In the genomic region with DNA sequence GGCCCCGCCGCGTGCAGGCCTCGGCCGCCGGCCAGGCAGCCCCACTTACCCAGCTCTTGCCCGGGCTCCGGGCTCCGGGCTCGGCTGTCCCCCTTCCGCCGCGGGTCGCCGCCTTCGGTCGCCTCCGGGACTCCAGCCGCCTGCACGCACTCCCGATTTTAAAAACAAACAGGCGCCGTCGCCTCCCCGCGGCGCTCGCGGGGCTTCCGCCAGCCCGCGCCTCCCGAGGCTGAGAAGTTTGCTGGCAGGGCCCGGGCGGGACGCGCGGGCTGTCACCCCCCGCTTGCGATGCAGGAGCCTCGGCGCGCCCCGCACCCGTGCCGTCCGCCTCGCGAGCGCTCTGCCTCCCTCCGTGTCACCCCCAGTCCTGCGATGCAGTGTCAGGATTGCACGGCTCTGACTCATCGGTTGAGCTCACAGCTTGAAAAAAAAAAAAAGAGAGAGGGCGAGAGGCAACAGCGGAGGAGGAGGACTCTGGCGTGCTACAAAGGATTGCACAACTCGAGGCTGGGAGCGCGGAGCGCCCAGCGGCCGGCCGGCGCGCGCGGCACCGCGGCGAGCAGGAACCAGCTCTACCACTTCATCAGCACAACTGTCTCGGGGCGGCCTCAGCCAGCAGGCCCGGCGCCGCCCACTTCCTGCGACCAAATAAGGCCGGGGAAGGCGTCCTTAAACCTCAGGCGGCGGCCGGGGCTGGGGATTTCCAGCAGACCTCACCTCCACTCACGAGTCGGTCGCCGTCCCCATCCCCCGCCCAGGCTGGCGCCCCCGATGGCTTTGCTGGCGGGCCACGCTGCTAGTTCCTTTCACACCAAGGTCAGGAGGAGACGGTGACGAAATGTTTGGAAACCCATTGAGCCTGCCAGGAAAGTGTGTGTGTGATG, we compare ENCODE assay signal across 1 cellular context.
TF ChIP-seq lines count a peak whose summit lies in the region.

No MANE protein-coding gene starts in this region.

TF ChIP-seq in HepG2, 621 proteins besides CTCF, POLR2A, EP300 and RAD21 (continued from another document and continues in another):
- TF ChIP-seq, protein P1, sequence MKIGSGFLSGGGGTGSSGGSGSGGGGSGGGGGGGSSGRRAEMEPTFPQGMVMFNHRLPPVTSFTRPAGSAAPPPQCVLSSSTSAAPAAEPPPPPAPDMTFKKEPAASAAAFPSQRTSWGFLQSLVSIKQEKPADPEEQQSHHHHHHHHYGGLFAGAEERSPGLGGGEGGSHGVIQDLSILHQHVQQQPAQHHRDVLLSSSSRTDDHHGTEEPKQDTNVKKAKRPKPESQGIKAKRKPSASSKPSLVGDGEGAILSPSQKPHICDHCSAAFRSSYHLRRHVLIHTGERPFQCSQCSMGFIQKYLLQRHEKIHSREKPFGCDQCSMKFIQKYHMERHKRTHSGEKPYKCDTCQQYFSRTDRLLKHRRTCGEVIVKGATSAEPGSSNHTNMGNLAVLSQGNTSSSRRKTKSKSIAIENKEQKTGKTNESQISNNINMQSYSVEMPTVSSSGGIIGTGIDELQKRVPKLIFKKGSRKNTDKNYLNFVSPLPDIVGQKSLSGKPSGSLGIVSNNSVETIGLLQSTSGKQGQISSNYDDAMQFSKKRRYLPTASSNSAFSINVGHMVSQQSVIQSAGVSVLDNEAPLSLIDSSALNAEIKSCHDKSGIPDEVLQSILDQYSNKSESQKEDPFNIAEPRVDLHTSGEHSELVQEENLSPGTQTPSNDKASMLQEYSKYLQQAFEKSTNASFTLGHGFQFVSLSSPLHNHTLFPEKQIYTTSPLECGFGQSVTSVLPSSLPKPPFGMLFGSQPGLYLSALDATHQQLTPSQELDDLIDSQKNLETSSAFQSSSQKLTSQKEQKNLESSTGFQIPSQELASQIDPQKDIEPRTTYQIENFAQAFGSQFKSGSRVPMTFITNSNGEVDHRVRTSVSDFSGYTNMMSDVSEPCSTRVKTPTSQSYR (CRISPR knock-in tag; IDR thresholded peaks at IDR 0.05; ENCODE audit: borderline replicate concordance) = peak; percentile 85; the same call in 1 of the 2 replicates
- TF ChIP-seq ZNF274 (CRISPR knock-in tag; IDR thresholded peaks at IDR 0.05) = 0 out of 2 replicates have a peak, but pooled peaks have one; percentile 56
- no peak for TF ChIP-seq ZNF331 (CRISPR knock-in tag; IDR thresholded peaks at IDR 0.05)
- peak; percentile 84 for TF ChIP-seq ZNF709 (CRISPR knock-in tag; IDR thresholded peaks at IDR 0.05)
- TF ChIP-seq DMAP1 (CRISPR knock-in tag; IDR thresholded peaks at IDR 0.05) = peak; percentile 55; the same call in 1 of the 2 replicates
- no peak for TF ChIP-seq ZNF33A (CRISPR knock-in tag; IDR thresholded peaks at IDR 0.05; ENCODE audit: borderline replicate concordance)
- no peak for TF ChIP-seq MBD4 (IDR thresholded peaks at IDR 0.05; ENCODE audit: borderline replicate concordance, low read length)
- peak; percentile 11 for TF ChIP-seq RBM22 (optimal IDR thresholded peaks at IDR 0.05; ENCODE audit: low read length)
- TF ChIP-seq, protein P2, sequence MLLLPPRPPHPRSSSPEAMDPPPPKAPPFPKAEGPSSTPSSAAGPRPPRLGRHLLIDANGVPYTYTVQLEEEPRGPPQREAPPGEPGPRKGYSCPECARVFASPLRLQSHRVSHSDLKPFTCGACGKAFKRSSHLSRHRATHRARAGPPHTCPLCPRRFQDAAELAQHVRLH (CRISPR knock-in tag; IDR thresholded peaks at IDR 0.05; ENCODE audit: borderline replicate concordance, low read depth) = peak; percentile 90; the same call in 1 of the 2 replicates
- TF ChIP-seq ZNF292 (CRISPR knock-in tag; IDR thresholded peaks at IDR 0.05; ENCODE audit: borderline replicate concordance, low read depth) = peak; percentile 62; the same call in 1 of the 2 replicates
- TF ChIP-seq, protein P3, sequence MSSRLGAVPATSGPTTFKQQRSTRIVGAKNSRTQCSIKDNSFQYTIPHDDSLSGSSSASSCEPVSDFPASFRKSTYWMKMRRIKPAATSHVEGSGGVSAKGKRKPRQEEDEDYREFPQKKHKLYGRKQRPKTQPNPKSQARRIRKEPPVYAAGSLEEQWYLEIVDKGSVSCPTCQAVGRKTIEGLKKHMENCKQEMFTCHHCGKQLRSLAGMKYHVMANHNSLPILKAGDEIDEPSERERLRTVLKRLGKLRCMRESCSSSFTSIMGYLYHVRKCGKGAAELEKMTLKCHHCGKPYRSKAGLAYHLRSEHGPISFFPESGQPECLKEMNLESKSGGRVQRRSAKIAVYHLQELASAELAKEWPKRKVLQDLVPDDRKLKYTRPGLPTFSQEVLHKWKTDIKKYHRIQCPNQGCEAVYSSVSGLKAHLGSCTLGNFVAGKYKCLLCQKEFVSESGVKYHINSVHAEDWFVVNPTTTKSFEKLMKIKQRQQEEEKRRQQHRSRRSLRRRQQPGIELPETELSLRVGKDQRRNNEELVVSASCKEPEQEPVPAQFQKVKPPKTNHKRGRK (CRISPR knock-in tag; IDR thresholded peaks at IDR 0.05) = no peak
- TF ChIP-seq ZNF451 (CRISPR knock-in tag; IDR thresholded peaks at IDR 0.05) = peak; percentile 62; the same call in 1 of the 2 replicates
- TF ChIP-seq ZNF10 (CRISPR knock-in tag; IDR thresholded peaks at IDR 0.05; ENCODE audit: borderline replicate concordance, low read depth) = no peak
- TF ChIP-seq, protein P4, sequence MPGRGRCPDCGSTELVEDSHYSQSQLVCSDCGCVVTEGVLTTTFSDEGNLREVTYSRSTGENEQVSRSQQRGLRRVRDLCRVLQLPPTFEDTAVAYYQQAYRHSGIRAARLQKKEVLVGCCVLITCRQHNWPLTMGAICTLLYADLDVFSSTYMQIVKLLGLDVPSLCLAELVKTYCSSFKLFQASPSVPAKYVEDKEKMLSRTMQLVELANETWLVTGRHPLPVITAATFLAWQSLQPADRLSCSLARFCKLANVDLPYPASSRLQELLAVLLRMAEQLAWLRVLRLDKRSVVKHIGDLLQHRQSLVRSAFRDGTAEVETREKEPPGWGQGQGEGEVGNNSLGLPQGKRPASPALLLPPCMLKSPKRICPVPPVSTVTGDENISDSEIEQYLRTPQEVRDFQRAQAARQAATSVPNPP (CRISPR knock-in tag; IDR thresholded peaks at IDR 0.05) = no peak; the same call in 1 of the 2 replicates
- TF ChIP-seq KDM3A (CRISPR knock-in tag; IDR thresholded peaks at IDR 0.05; ENCODE audit: low read depth) = 0 out of 2 replicates have a peak, but pooled peaks have one; percentile 75
- peak; percentile 83; the same call in 1 of the 2 replicates for TF ChIP-seq KDM2A (CRISPR knock-in tag; IDR thresholded peaks at IDR 0.05; ENCODE audit: borderline replicate concordance, low read depth)
- TF ChIP-seq, protein P5, sequence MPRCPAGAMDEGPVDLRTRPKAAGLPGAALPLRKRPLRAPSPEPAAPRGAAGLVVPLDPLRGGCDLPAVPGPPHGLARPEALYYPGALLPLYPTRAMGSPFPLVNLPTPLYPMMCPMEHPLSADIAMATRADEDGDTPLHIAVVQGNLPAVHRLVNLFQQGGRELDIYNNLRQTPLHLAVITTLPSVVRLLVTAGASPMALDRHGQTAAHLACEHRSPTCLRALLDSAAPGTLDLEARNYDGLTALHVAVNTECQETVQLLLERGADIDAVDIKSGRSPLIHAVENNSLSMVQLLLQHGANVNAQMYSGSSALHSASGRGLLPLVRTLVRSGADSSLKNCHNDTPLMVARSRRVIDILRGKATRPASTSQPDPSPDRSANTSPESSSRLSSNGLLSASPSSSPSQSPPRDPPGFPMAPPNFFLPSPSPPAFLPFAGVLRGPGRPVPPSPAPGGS (CRISPR knock-in tag; IDR thresholded peaks at IDR 0.05) = peak; percentile 73; the same call in 1 of the 2 replicates
- TF ChIP-seq, protein P6, sequence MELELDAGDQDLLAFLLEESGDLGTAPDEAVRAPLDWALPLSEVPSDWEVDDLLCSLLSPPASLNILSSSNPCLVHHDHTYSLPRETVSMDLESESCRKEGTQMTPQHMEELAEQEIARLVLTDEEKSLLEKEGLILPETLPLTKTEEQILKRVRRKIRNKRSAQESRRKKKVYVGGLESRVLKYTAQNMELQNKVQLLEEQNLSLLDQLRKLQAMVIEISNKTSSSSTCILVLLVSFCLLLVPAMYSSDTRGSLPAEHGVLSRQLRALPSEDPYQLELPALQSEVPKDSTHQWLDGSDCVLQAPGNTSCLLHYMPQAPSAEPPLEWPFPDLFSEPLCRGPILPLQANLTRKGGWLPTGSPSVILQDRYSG (CRISPR knock-in tag; IDR thresholded peaks at IDR 0.05) = no peak
- TF ChIP-seq, protein P7, sequence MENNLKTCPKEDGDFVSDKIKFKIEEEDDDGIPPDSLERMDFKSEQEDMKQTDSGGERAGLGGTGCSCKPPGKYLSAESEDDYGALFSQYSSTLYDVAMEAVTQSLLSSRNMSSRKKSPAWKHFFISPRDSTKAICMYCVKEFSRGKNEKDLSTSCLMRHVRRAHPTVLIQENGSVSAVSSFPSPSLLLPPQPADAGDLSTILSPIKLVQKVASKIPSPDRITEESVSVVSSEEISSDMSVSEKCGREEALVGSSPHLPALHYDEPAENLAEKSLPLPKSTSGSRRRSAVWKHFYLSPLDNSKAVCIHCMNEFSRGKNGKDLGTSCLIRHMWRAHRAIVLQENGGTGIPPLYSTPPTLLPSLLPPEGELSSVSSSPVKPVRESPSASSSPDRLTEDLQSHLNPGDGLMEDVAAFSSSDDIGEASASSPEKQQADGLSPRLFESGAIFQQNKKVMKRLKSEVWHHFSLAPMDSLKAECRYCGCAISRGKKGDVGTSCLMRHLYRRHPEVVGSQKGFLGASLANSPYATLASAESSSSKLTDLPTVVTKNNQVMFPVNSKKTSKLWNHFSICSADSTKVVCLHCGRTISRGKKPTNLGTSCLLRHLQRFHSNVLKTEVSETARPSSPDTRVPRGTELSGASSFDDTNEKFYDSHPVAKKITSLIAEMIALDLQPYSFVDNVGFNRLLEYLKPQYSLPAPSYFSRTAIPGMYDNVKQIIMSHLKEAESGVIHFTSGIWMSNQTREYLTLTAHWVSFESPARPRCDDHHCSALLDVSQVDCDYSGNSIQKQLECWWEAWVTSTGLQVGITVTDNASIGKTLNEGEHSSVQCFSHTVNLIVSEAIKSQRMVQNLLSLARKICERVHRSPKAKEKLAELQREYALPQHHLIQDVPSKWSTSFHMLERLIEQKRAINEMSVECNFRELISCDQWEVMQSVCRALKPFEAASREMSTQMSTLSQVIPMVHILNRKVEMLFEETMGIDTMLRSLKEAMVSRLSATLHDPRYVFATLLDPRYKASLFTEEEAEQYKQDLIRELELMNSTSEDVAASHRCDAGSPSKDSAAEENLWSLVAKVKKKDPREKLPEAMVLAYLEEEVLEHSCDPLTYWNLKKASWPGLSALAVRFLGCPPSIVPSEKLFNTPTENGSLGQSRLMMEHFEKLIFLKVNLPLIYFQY (CRISPR knock-in tag; IDR thresholded peaks at IDR 0.05; ENCODE audit: borderline replicate concordance) = no peak
- TF ChIP-seq, protein P8, sequence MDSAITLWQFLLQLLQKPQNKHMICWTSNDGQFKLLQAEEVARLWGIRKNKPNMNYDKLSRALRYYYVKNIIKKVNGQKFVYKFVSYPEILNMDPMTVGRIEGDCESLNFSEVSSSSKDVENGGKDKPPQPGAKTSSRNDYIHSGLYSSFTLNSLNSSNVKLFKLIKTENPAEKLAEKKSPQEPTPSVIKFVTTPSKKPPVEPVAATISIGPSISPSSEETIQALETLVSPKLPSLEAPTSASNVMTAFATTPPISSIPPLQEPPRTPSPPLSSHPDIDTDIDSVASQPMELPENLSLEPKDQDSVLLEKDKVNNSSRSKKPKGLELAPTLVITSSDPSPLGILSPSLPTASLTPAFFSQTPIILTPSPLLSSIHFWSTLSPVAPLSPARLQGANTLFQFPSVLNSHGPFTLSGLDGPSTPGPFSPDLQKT (CRISPR knock-in tag; IDR thresholded peaks at IDR 0.05; ENCODE audit: borderline replicate concordance) = peak; percentile 99; the same call in 1 of the 2 replicates
- peak; percentile 87 for TF ChIP-seq AGO2 (optimal IDR thresholded peaks at IDR 0.05; ENCODE audit: low read depth, low read length)
- TF ChIP-seq HNF4G (IDR thresholded peaks at IDR 0.05; ENCODE audit: borderline replicate concordance, low read depth, low read length) = peak; percentile 49; the same call in 1 of the 2 replicates
- peak; percentile 31; the same call in 1 of the 2 replicates for TF ChIP-seq HNF4G (CRISPR knock-in tag; IDR thresholded peaks at IDR 0.05; ENCODE audit: borderline replicate concordance, low read depth)
- TF ChIP-seq GPN1 (CRISPR knock-in tag; IDR thresholded peaks at IDR 0.05; ENCODE audit: borderline replicate concordance) = no peak
- no peak; the same call in 1 of the 2 replicates for TF ChIP-seq ZNF780A (CRISPR knock-in tag; IDR thresholded peaks at IDR 0.05)
- TF ChIP-seq, protein P9, sequence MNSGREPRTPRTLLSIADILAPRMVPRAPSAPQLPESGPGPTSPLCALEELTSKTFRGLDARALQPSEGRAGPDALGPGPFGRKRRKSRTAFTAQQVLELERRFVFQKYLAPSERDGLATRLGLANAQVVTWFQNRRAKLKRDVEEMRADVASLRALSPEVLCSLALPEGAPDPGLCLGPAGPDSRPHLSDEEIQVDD (CRISPR knock-in tag; IDR thresholded peaks at IDR 0.05; ENCODE audit: borderline replicate concordance) = no peak
- TF ChIP-seq ZNF24 (IDR thresholded peaks at IDR 0.05) = no peak
- TF ChIP-seq, protein P10, sequence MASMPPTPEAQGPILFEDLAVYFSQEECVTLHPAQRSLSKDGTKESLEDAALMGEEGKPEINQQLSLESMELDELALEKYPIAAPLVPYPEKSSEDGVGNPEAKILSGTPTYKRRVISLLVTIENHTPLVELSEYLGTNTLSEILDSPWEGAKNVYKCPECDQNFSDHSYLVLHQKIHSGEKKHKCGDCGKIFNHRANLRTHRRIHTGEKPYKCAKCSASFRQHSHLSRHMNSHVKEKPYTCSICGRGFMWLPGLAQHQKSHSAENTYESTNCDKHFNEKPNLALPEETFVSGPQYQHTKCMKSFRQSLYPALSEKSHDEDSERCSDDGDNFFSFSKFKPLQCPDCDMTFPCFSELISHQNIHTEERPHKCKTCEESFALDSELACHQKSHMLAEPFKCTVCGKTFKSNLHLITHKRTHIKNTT (CRISPR knock-in tag; IDR thresholded peaks at IDR 0.05) = no peak
- TF ChIP-seq ZNF563 (CRISPR knock-in tag; IDR thresholded peaks at IDR 0.05) = peak; percentile 91
- TF ChIP-seq, protein P11, sequence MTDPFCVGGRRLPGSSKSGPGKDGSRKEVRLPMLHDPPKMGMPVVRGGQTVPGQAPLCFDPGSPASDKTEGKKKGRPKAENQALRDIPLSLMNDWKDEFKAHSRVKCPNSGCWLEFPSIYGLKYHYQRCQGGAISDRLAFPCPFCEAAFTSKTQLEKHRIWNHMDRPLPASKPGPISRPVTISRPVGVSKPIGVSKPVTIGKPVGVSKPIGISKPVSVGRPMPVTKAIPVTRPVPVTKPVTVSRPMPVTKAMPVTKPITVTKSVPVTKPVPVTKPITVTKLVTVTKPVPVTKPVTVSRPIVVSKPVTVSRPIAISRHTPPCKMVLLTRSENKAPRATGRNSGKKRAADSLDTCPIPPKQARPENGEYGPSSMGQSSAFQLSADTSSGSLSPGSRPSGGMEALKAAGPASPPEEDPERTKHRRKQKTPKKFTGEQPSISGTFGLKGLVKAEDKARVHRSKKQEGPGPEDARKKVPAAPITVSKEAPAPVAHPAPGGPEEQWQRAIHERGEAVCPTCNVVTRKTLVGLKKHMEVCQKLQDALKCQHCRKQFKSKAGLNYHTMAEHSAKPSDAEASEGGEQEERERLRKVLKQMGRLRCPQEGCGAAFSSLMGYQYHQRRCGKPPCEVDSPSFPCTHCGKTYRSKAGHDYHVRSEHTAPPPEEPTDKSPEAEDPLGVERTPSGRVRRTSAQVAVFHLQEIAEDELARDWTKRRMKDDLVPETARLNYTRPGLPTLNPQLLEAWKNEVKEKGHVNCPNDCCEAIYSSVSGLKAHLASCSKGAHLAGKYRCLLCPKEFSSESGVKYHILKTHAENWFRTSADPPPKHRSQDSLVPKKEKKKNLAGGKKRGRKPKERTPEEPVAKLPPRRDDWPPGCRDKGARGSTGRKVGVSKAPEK (CRISPR knock-in tag; IDR thresholded peaks at IDR 0.05; ENCODE audit: borderline replicate concordance) = no peak
- peak; percentile 48 for TF ChIP-seq FOXA3 (CRISPR knock-in tag; IDR thresholded peaks at IDR 0.05)
